ENCODE assay signal across 9 cellular contexts in genomic region chr16:87390641-87391323, GRCh38. TPM values are rescaled to one million over a fixed set of nuclear protein-coding genes. Genes with fewer than 3 reads are reported as not detected.
A peak's percentile ranks its signal among the peaks of the same experiment; 100 is the strongest.
DNase-seq lines count a peak whose midpoint lies in the region; ATAC-seq, FAIRE-seq and TF ChIP-seq lines count a peak whose summit lies in the region.
"Had no signal": no experiment of that assay in that cellular context is flagged by ENCODE, and none has a peak within 500 bp of the region (broad histone marks: within the 10 kb centered on the region; RNA-seq: fewer than 3 reads in every experiment).

No MANE protein-coding gene starts in this region.

- H2BK12ac ChIP-seq in H1 (ENCODE audit: low read depth, low read length): no peak overlapping the region

- 0 out of 2 replicates have a peak overlapping the region, but pooled peaks have one; percentile 23 for H2BK20ac ChIP-seq in H1 (ENCODE audit: low read length)

- peaks cover 10% of the 10 kb centered on the region for H3F3A ChIP-seq in MM.1S (ENCODE audit: insufficient read depth, low read length)

- peak overlapping the region; percentile 49; the same call in 1 of the 2 replicates for H3K4me2 ChIP-seq in MM.1S (ENCODE audit: low read depth, low read length)
- peak overlapping the region; percentile 78 to 86 for H3K4me2 ChIP-seq in H1 (ENCODE audit: insufficient read depth in 1 of 2, low read depth in 2 of 2, low read length in 2 of 2)

- no peak for TF ChIP-seq EP300 in H1 (IDR thresholded peaks at IDR 0.05; ENCODE audit: borderline replicate concordance in 1 of 2, low read depth in 2 of 2, low read length in 2 of 2)

- CTCF ChIA-PET in H1 (lab: Charles Lee; ENCODE audit: partially characterized antibody): no interaction called here

- peaks cover 7% of the 10 kb centered on the region for H3K79me1 ChIP-seq in H1 (ENCODE audit: low read depth, low read length)

- no peaks in the 10 kb centered on the region for H3K9me2 ChIP-seq in MM.1S (replicated peaks; ENCODE audit: insufficient read depth, low read length)

- H3K4me3 ChIP-seq in BE2C (ENCODE audit: low read depth, low read length): peak overlapping the region; percentile 60; the same call in 1 of the 2 replicates
- H3K4me3 ChIP-seq in MM.1S (ENCODE audit: low read length): peak overlapping the region; percentile 57; the same call in 1 of the 2 replicates
- H3K4me3 ChIP-seq in H1 (ENCODE audit: extremely low read depth in 1 of 4, insufficient read depth in 2 of 4, low read depth in 3 of 4, low read length in 4 of 4): peak overlapping the region in 3 of 4 experiments; percentile 64 to 83 (median 69); a peak in 4 of 8 replicates
- H3K4me3 ChIP-seq in neuron (ENCODE audit: low read length): peak overlapping the region; percentile 66

- H2BK15ac ChIP-seq in H1 (ENCODE audit: low read length): no peak overlapping the region

- H3K36me3 ChIP-seq in BE2C: no peaks in the 10 kb centered on the region
- H3K36me3 ChIP-seq in MM.1S (replicated peaks; ENCODE audit: insufficient read depth, low read length): no peaks in the 10 kb centered on the region
- H3K36me3 ChIP-seq in H1 (ENCODE audit: control insufficient read depth in 2 of 4, insufficient read depth in 4 of 4, low read length in 3 of 4): no peaks in the 10 kb centered on the region
- no peaks in the 10 kb centered on the region for H3K36me3 ChIP-seq in neuron (ENCODE audit: insufficient read depth, low read length)

- no peak overlapping the region for H3K4ac ChIP-seq in H1 (replicated peaks; ENCODE audit: insufficient read length, low read depth, low read length)

- H3K79me2 ChIP-seq in MM.1S (ENCODE audit: low read length) (peaks cover 31% of the 10 kb centered on the region), H1 (ENCODE audit: control insufficient read depth in 1 of 2, insufficient read depth in 2 of 2, low read length in 2 of 2) (peaks cover 0 to 27% of the 10 kb centered on the region in 2 experiments; a peak in 3 of 4 replicates)

- 90% methylated on average over 24 of the region's 24 CpGs; no CpG with 5 or more reads in 1 of the 2 experiments for WGBS in H1 (ENCODE audit: extremely low coverage in 1 of 2, insufficient coverage in 1 of 2, insufficient read length in 1 of 2, insufficient replicate concordance in 2 of 2, low coverage in 1 of 2, low lambda C conversion rate in 2 of 2, missing lambda C conversion rate in 1 of 2), 2 experiments

- H3K27me3 ChIP-seq in BE2C (no peaks in the 10 kb centered on the region), MM.1S (replicated peaks; ENCODE audit: insufficient read depth, low read length) (no peaks in the 10 kb centered on the region), H1 (replicated peaks in 1 of 4; ENCODE audit: control insufficient read depth in 3 of 4, extremely low read depth in 1 of 4, insufficient read depth in 3 of 4, low read length in 3 of 4) (no peaks in the 10 kb centered on the region), neuron (ENCODE audit: insufficient read depth, low read length) (no peaks in the 10 kb centered on the region)

- peaks cover 13% of the 10 kb centered on the region for H3K23me2 ChIP-seq in H1 (ENCODE audit: low read depth, low read length)

- no peak for ATAC-seq in GM19035 (IDR thresholded peaks at IDR 0.05; ENCODE audit: unreplicated experiment)

- no peak overlapping the region for H3K27ac ChIP-seq in MM.1S (ENCODE audit: low read length)
- H3K27ac ChIP-seq in H1 (ENCODE audit: low read depth, low read length): no peak overlapping the region

- no peak overlapping the region for H2BK5ac ChIP-seq in H1 (ENCODE audit: low read depth, low read length)

- no peak overlapping the region for H3K9ac ChIP-seq in MM.1S (ENCODE audit: low read length)
- H3K9ac ChIP-seq in H1 (replicated peaks in 1 of 4; ENCODE audit: extremely low read depth in 1 of 4, low read depth in 3 of 4, low read length in 3 of 4): no peak overlapping the region

- H3K4me1 ChIP-seq in BE2C (peaks cover 10% of the 10 kb centered on the region), MM.1S (ENCODE audit: low read length) (peaks cover 9% of the 10 kb centered on the region; the same call in 1 of the 2 replicates), H1 (replicated peaks in 1 of 4; ENCODE audit: control insufficient read depth in 3 of 4, insufficient read depth in 4 of 4, low read length in 3 of 4) (peaks cover 5 to 7% (median 6%) of the 10 kb centered on the region in 4 experiments; a peak in 6 of 7 replicates), neuron (ENCODE audit: insufficient read depth, low read length) (peaks cover 30% of the 10 kb centered on the region)

- H3K23ac ChIP-seq in H1 (ENCODE audit: insufficient read length): no peak overlapping the region

- H3K14ac ChIP-seq in H1 (ENCODE audit: insufficient read length): no peak overlapping the region

- no peak for TF ChIP-seq POLR2A in H1 (IDR thresholded peaks at IDR 0.05; ENCODE audit: control extremely low read depth in 1 of 2, low read depth in 2 of 2, low read length in 2 of 2)

- DNase-seq in BE2C (no peak), MM.1S (no peak), H1 (ENCODE audit: low read depth in 1 of 2, low spot score in 2 of 2) (no peak), NOMO-1 treated with DMSO at 0.1 percent for 48 hours (lab: John Stamatoyannopoulos, UW; ENCODE audit: unreplicated experiment) (no peak), GF-D8 (lab: John Stamatoyannopoulos, UW) (no peak), activated gamma-delta T cell (lab: John Stamatoyannopoulos, UW) (no peak)
- DNase-seq: T1000 had no signal

- no peak overlapping the region for H3K56ac ChIP-seq in H1 (replicated peaks; ENCODE audit: insufficient read length, low read depth, low read length)

- H2BK120ac ChIP-seq in H1 (replicated peaks; ENCODE audit: low read depth, low read length): no peak overlapping the region

- H4K5ac ChIP-seq in H1 (ENCODE audit: insufficient read length, low read depth, low read length): no peak overlapping the region

- TF ChIP-seq CTCF in BE2C (IDR thresholded peaks at IDR 0.05; ENCODE audit: low read depth, low read length) (no peak), MM.1S (IDR thresholded peaks at IDR 0.05; ENCODE audit: low read length) (no peak), H1 (IDR thresholded peaks at IDR 0.05; ENCODE audit: control extremely low read depth in 1 of 3, insufficient read depth in 1 of 3, low read depth in 1 of 3, low read length in 3 of 3) (no peak)

- TF ChIP-seq RAD21 in H1 (IDR thresholded peaks at IDR 0.05 in 1 of 2, conservative IDR thresholded peaks at IDR 0.05 in 1 of 2; ENCODE audit: low read depth in 2 of 2, low read length in 2 of 2): no peak

- POLR2A ChIA-PET in H1 (lab: Charles Lee; ENCODE audit: partially characterized antibody): no interaction called here

- H2AFZ ChIP-seq in MM.1S (ENCODE audit: low read length): no peak overlapping the region
- 0 out of 2 replicates have a peak overlapping the region, but pooled peaks have one; percentile 23 for H2AFZ ChIP-seq in H1 (ENCODE audit: low read length)
- no peak overlapping the region for H2AFZ ChIP-seq in neuron (ENCODE audit: low read depth, low read length)

- H2AK5ac ChIP-seq in H1 (ENCODE audit: low read depth, low read length): no peak overlapping the region

- H3K9me3 ChIP-seq in BE2C (no peaks in the 10 kb centered on the region), MM.1S (replicated peaks; ENCODE audit: insufficient read depth, low read length) (no peaks in the 10 kb centered on the region), H1 (ENCODE audit: insufficient read depth in 2 of 2, low read depth in 1 of 2, low read length in 1 of 2) (no peaks in the 10 kb centered on the region), neuron (ENCODE audit: low read length) (no peaks in the 10 kb centered on the region)

- H4K91ac ChIP-seq in H1 (replicated peaks; ENCODE audit: insufficient read length, low read length): no peak overlapping the region

- H4K8ac ChIP-seq in H1 (ENCODE audit: extremely low read depth, insufficient read depth, low read length): peak overlapping the region; percentile 92

- H3K18ac ChIP-seq in H1 (ENCODE audit: extremely low read depth, low read length): no peak overlapping the region

- FAIRE-seq in H1 (lab: Jason Lieb, UNC): no peak

- H4K20me1 ChIP-seq in MM.1S (ENCODE audit: insufficient read depth, low read length) (0 out of 2 replicates have a peak, but pooled peaks cover 3% of the 10 kb centered on the region), H1 (replicated peaks in 1 of 2; ENCODE audit: control insufficient read depth in 1 of 2, insufficient read depth in 2 of 2, low read length in 2 of 2) (peaks cover 0 to 4% of the 10 kb centered on the region in 2 experiments)

TF ChIP-seq in H1, 55 proteins besides CTCF, POLR2A, EP300 and RAD21:
- TF ChIP-seq HDAC2 (IDR thresholded peaks at IDR 0.05; ENCODE audit: borderline replicate concordance in 1 of 2, low read depth in 2 of 2, low read length in 2 of 2): no peak
- TF ChIP-seq, protein P1, sequence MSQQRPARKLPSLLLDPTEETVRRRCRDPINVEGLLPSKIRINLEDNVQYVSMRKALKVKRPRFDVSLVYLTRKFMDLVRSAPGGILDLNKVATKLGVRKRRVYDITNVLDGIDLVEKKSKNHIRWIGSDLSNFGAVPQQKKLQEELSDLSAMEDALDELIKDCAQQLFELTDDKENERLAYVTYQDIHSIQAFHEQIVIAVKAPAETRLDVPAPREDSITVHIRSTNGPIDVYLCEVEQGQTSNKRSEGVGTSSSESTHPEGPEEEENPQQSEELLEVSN (IDR thresholded peaks at IDR 0.05): no peak
- TF ChIP-seq SIRT6 (IDR thresholded peaks at IDR 0.05; ENCODE audit: low read length): no peak

RNA-seq across cellular contexts. Expression of gene MAP1LC3B, which starts 1.4 kb away (rescaled TPM):
- 64.2 TPM for polyA plus RNA-seq in BE2C (2012; ENCODE audit: insufficient read depth, insufficient read length, low read depth)
- total RNA-seq in H1 (2021; fragmentation: NEBNext Ultra II Directional; extraction: Animal tissue kit (Norgen Biotek cat#: 25700)): 47.1 and 48.5 TPM in 2 replicates
- 15.4 and 29.5 TPM in 2 replicates for polyA plus RNA-seq in H1 (2011; rRNA removed)
- 19.4 TPM for polyA plus RNA-seq in H1 (2011; cell fraction: cytosol; rRNA removed)
- polyA plus RNA-seq in H1 (2011; cell fraction: nucleus; rRNA removed): 8.9 TPM
- 32.1 to 52.5 TPM (median 38.8 TPM) in 4 replicates for polyA plus RNA-seq in H1 (2012, experiment 1 of 2)
- 12.7 TPM for polyA plus RNA-seq in H1 (2012, experiment 2 of 2)
- 33.5 TPM for polyA plus RNA-seq in H1 (2013, experiment 1 of 2)
- 32.1 TPM for polyA plus RNA-seq in H1 (2013, experiment 2 of 2)
- polyA minus RNA-seq in H1 (2011; rRNA and poly(A)+ RNA removed): 14.0 and 18.3 TPM in 2 replicates
- polyA minus RNA-seq in H1 (2011; cell fraction: cytosol; rRNA and poly(A)+ RNA removed): 17.2 TPM
- polyA minus RNA-seq in H1 (2011; cell fraction: nucleus; rRNA and poly(A)+ RNA removed): 12.2 TPM

RNA-seq across cellular contexts. Expression of gene FBXO31, which starts 7.2 kb away (rescaled TPM):
- 36.7 TPM for polyA plus RNA-seq in BE2C (2012; ENCODE audit: insufficient read depth, insufficient read length, low read depth)
- total RNA-seq in H1 (2021; fragmentation: NEBNext Ultra II Directional; extraction: Animal tissue kit (Norgen Biotek cat#: 25700)): 20.7 and 21.6 TPM in 2 replicates
- 8.3 and 12.2 TPM in 2 replicates for polyA plus RNA-seq in H1 (2011; rRNA removed)
- polyA plus RNA-seq in H1 (2011; cell fraction: cytosol; rRNA removed): 9.7 TPM
- polyA plus RNA-seq in H1 (2011; cell fraction: nucleus; rRNA removed): 20.1 TPM
- 8.1 to 13.1 TPM (median 11.7 TPM) in 4 replicates for polyA plus RNA-seq in H1 (2012, experiment 1 of 2)
- 9.3 TPM for polyA plus RNA-seq in H1 (2012, experiment 2 of 2)
- polyA plus RNA-seq in H1 (2013, experiment 1 of 2): 8.7 TPM
- 8.0 TPM for polyA plus RNA-seq in H1 (2013, experiment 2 of 2)
- polyA minus RNA-seq in H1 (2011; rRNA and poly(A)+ RNA removed): 12.2 and 17.5 TPM in 2 replicates
- 11.9 TPM for polyA minus RNA-seq in H1 (2011; cell fraction: cytosol; rRNA and poly(A)+ RNA removed)
- 11.0 TPM for polyA minus RNA-seq in H1 (2011; cell fraction: nucleus; rRNA and poly(A)+ RNA removed)
